ENCODE assay signal across 15 cellular contexts in genomic region chr17:57528084-57528451, GRCh38.
DNase-seq lines count a peak whose midpoint lies in the region; ATAC-seq, FAIRE-seq and TF ChIP-seq lines count a peak whose summit lies in the region.
"Had no signal": no experiment of that assay in that cellular context is flagged by ENCODE, and none has a peak within 500 bp of the region (broad histone marks: within the 10 kb centered on the region; RNA-seq: fewer than 3 reads in every experiment).

No MANE protein-coding gene starts in this region.

- WGBS in A549 (ENCODE audit: missing lambda C conversion rate), result 90% methylated on average over 7 of the region's 7 CpGs
- WGBS in IMR-90 (ENCODE audit: extremely low coverage in 2 of 2, insufficient read length in 1 of 2), 2 experiments, result no CpG with 5 or more reads among the region's 7 CpGs

- TF ChIP-seq RAD21 in A549 (conservative IDR thresholded peaks at IDR 0.05 in 1 of 2, IDR thresholded peaks at IDR 0.05 in 1 of 2) (no peak), IMR-90 (IDR thresholded peaks at IDR 0.05; ENCODE audit: low read length) (no peak)

- peaks cover 0 to 8% of the 10 kb centered on the region in 2 experiments; a peak in 1 of 4 replicates for H3K79me1 ChIP-seq in IMR-90 (ENCODE audit: low read depth in 1 of 2, low read length in 2 of 2)

- no peak overlapping the region for H2AK5ac ChIP-seq in IMR-90 (ENCODE audit: low read depth, low read length)

- no peak overlapping the region for H2BK5ac ChIP-seq in IMR-90 (ENCODE audit: low read depth, low read length, poor library complexity, severe bottlenecking)

- H3K36me3 ChIP-seq in IMR-90 (ENCODE audit: control insufficient read depth, insufficient read depth, low read length) (no peaks in the 10 kb centered on the region), MG63 (no peaks in the 10 kb centered on the region)
- H3K36me3 ChIP-seq: prostate gland had no signal

- no peak overlapping the region for H3K18ac ChIP-seq in IMR-90 (ENCODE audit: low read depth, low read length)

- H2AFZ ChIP-seq in IMR-90 (replicated peaks; ENCODE audit: low read length, poor library complexity), result no peak overlapping the region

- no peak for TF ChIP-seq EP300 in A549 (IDR thresholded peaks at IDR 0.05)

- POLR2A ChIA-PET in A549 (lab: Yijun Ruan, JAX) (no interaction called here), IMR-90 (lab: Charles Lee; ENCODE audit: unreplicated experiment) (no interaction called here)

- intact Hi-C loops in IMR-90 (cut with micrococcal nuclease), result no loop called here

- H4K5ac ChIP-seq in IMR-90 (ENCODE audit: low read depth, low read length), result no peak overlapping the region

- H3K4me1 ChIP-seq in A549, result peaks cover 90% of the 10 kb centered on the region
- peaks cover 30% of the 10 kb centered on the region for H3K4me1 ChIP-seq in IMR-90 (ENCODE audit: control insufficient read depth, insufficient read depth, low read length)

- no peak overlapping the region for H3K23ac ChIP-seq in IMR-90 (ENCODE audit: low read depth, low read length)

- H2BK15ac ChIP-seq in IMR-90 (ENCODE audit: low read depth, low read length), result no peak overlapping the region

- no peak overlapping the region for H2BK120ac ChIP-seq in IMR-90 (ENCODE audit: low read depth, low read length)

- dilution Hi-C loops in IMR-90 (cut with HindIII; ENCODE audit: low sequenced_read_pairs, unreplicated experiment), result no loop called here

- no peak for FAIRE-seq in A549 (lab: Jason Lieb, UNC)
- FAIRE-seq: astrocyte had no signal

- H3K4me2 ChIP-seq in A549 (no peak overlapping the region), IMR-90 (ENCODE audit: low read depth, low read length) (no peak overlapping the region)

- ATAC-seq in A549 (no peak), IMR-90 (ENCODE audit: low read depth) (no peak), GM19351 (IDR thresholded peaks at IDR 0.05; ENCODE audit: unreplicated experiment) (no peak)

- H2AK9ac ChIP-seq in IMR-90 (replicated peaks; ENCODE audit: low read depth, low read length, poor library complexity), result no peak overlapping the region

- BruUV-seq in IMR-90 (replicated peaks; lab: Mats Ljungman, UMichigan), result no TSS peak

- H4K20me1 ChIP-seq in IMR-90 (ENCODE audit: insufficient read depth, low read length), result no peaks in the 10 kb centered on the region

- no peak overlapping the region for H4K91ac ChIP-seq in IMR-90 (ENCODE audit: insufficient read depth, low read depth, low read length)

- no peak overlapping the region; the same call in 1 of the 2 replicates for H3K4ac ChIP-seq in IMR-90 (ENCODE audit: low read depth, low read length)

- TF ChIP-seq CTCF in A549 (IDR thresholded peaks at IDR 0.05) (no peak), IMR-90 (conservative IDR thresholded peaks at IDR 0.05; ENCODE audit: low read depth, low read length) (no peak), VCaP (conservative IDR thresholded peaks at IDR 0.05) (no peak)

- H3K27ac ChIP-seq in A549 (peak overlapping the region; percentile 5 to 85; a peak in 4 of 6 replicates), IMR-90 (ENCODE audit: insufficient read depth, low read length) (no peak overlapping the region), VCaP (peak overlapping the region; percentile 34)
- H3K27ac ChIP-seq: esophagus squamous epithelium, prostate gland had no signal

- TF ChIP-seq POLR2A in A549 (IDR thresholded peaks at IDR 0.05; ENCODE audit: low read length) (no peak), IMR-90 (IDR thresholded peaks at IDR 0.05; ENCODE audit: low read depth, low read length) (no peak)

- no peak overlapping the region for H3K4me3 ChIP-seq in A549
- H3K4me3 ChIP-seq in IMR-90 (ENCODE audit: insufficient read depth, low read depth, low read length), result no peak overlapping the region
- no peak overlapping the region for H3K4me3 ChIP-seq in MG63
- H3K4me3 ChIP-seq: esophagus squamous epithelium, prostate gland had no signal

- H3K27me3 ChIP-seq in IMR-90 (ENCODE audit: control insufficient read depth, insufficient read depth, low read length) (no peaks in the 10 kb centered on the region), MG63 (no peaks in the 10 kb centered on the region)
- H3K27me3 ChIP-seq: esophagus squamous epithelium had no signal

- H3K14ac ChIP-seq in IMR-90 (replicated peaks; ENCODE audit: low read depth, low read length), result no peak overlapping the region; the same call in 1 of the 2 replicates

- DNase-seq in A549 (ENCODE audit: low read depth in 1 of 2, low spot score in 1 of 2) (no peak), IMR-90 (no peak), mesenteric fat pad (ENCODE audit: low spot score) (peak; percentile 43), HCEC 1CT (no peak), MG63 (no peak)
- no peak for DNase-seq in activated naive CD4-positive, alpha-beta T cell treated with anti-CD3 and anti-CD28 coated beads, Interleukin-2, amount 50 U/mL, for 16 hours
- DNase-seq: activated gamma-delta T cell, dermis blood vessel endothelial cell, esophagus squamous epithelium, kidney glomerular epithelial cell, NCI-H446 treated with DMSO at 0.1 percent for 48 hours had no signal

- 0 out of 3 replicates have a peak, but pooled peaks cover 3% of the 10 kb centered on the region for H3K9me3 ChIP-seq in A549
- no peaks in the 10 kb centered on the region for H3K9me3 ChIP-seq in IMR-90 (ENCODE audit: control insufficient read depth, insufficient read depth, low read length)
- no peaks in the 10 kb centered on the region for H3K9me3 ChIP-seq in MG63
- H3K9me3 ChIP-seq: esophagus squamous epithelium, prostate gland had no signal

- H3K56ac ChIP-seq in IMR-90 (ENCODE audit: extremely low read depth, insufficient read depth, low read length), result no peak overlapping the region

- no peak overlapping the region for H3K9ac ChIP-seq in IMR-90 (ENCODE audit: low read depth, low read length)

- CTCF ChIA-PET in A549 (lab: Yijun Ruan, JAX) (interaction anchor here (0.9 to 1.2 kb wide), 3 partner anchors 70 to 285 kb away, joined by 3 to 5 read pairs (median 3); no protein-coding TSS in a partner anchor), IMR-90 (lab: Yijun Ruan, JAX) (no interaction called here)

- in situ Hi-C loops in IMR-90 (cut with MboI; ENCODE audit: low sequenced_read_pairs), result no loop called here

- no peak overlapping the region for H4K8ac ChIP-seq in IMR-90 (ENCODE audit: low read depth in 2 of 2, low read length in 2 of 2)

- H2BK20ac ChIP-seq in IMR-90 (ENCODE audit: low read depth, low read length), result peak overlapping the region; percentile 12; the same call in 1 of the 2 replicates

- H3K9me1 ChIP-seq in IMR-90 (ENCODE audit: insufficient read depth, low read length), result peaks cover 24% of the 10 kb centered on the region

TF ChIP-seq in A549, 52 proteins besides CTCF, POLR2A, EP300 and RAD21:
- TF ChIP-seq NPAS2 (CRISPR knock-in tag; IDR thresholded peaks at IDR 0.05; ENCODE audit: borderline replicate concordance), result no peak
- TF ChIP-seq RNF2 (IDR thresholded peaks at IDR 0.05; ENCODE audit: borderline replicate concordance, low read depth), result no peak
- no peak for TF ChIP-seq BCL3 (IDR thresholded peaks at IDR 0.05)
- no peak for TF ChIP-seq HEYL (CRISPR knock-in tag; IDR thresholded peaks at IDR 0.05)
- no peak for TF ChIP-seq JUN (IDR thresholded peaks at IDR 0.05)
- no peak for TF ChIP-seq BHLHE40 (IDR thresholded peaks at IDR 0.05; ENCODE audit: low read depth, low read length)
- no peak for TF ChIP-seq MAZ (IDR thresholded peaks at IDR 0.05; ENCODE audit: borderline replicate concordance, low read depth, low read length)
- TF ChIP-seq KDM5A (IDR thresholded peaks at IDR 0.05), result no peak
- no peak for TF ChIP-seq FOXS1 (CRISPR knock-in tag; IDR thresholded peaks at IDR 0.05)
- TF ChIP-seq HES2 (IDR thresholded peaks at IDR 0.05), result no peak
- no peak for TF ChIP-seq TP53 (CRISPR knock-in tag; IDR thresholded peaks at IDR 0.05)

TF ChIP-seq in IMR-90, 13 proteins besides CTCF, POLR2A, EP300 and RAD21:
- TF ChIP-seq MXI1 (IDR thresholded peaks at IDR 0.05; ENCODE audit: borderline replicate concordance, low read depth, low read length) (no peak), BHLHE40 (IDR thresholded peaks at IDR 0.05; ENCODE audit: low read depth, low read length) (no peak), RFX5 (IDR thresholded peaks at IDR 0.05; ENCODE audit: low read depth, low read length) (no peak), MAZ (IDR thresholded peaks at IDR 0.05; ENCODE audit: borderline replicate concordance, low read depth, low read length) (no peak), NFE2L2 (IDR thresholded peaks at IDR 0.05; ENCODE audit: low read depth, low read length) (no peak), ELK1 (IDR thresholded peaks at IDR 0.05; ENCODE audit: borderline replicate concordance, low read depth, low read length) (no peak), MAFK (IDR thresholded peaks at IDR 0.05; ENCODE audit: low read depth, low read length) (no peak), USF2 (IDR thresholded peaks at IDR 0.05; ENCODE audit: low read depth, low read length) (no peak), CEBPB (IDR thresholded peaks at IDR 0.05; ENCODE audit: low read depth, low read length) (no peak)
